In the genomic region with DNA sequence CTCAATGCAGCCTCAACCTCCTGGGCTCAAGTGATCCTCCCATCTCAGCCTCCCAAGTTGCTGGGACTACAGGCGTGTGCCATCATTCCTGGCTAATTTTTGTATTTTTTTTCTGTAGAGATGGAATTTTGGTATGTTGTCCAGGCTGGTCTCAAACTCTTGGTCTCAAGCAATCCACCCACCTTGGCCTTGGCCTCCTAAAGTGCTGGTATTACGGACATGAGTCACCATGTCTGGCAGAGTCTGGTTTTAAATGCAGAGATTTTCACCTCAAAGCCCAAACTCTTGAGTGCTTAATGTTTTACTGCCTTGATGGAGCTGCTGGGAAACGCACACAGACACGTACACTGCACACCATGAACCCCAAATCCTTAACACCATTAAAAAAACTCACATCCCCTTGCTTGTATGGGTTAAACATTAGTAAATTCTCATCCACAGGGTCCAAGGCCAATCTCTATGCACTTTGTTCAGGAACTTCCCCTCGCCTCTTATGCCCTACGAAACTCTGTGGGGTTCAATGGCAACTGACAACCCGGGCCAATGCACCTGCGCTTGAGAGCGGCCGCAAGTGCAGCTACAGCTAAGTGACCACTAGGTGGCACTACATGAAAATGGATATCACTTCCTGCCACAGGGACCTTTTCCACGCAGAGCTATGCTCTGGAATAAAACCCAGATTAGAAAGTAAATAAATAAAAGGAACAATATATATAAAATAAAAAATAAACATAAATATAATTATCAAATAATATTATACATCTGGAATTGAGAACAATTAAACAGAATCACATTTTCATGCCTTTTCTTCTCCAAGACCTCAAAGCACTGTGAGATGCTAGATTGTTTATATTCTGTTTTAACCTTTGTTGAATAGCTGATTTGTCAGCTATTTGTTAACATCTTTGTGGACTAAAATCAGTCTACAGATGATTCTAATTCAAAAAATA, we compare ENCODE assay signal across 8 cellular contexts.
DNase-seq lines count a peak whose midpoint lies in the region; ATAC-seq and TF ChIP-seq lines count a peak whose summit lies in the region.

No MANE protein-coding gene starts in this region.

- H3K4me1 ChIP-seq in left lung: peaks cover 0 to 6% of the 10 kb centered on the region in 2 donors

- H3K4me3 ChIP-seq in AG09309 (ENCODE audit: control insufficient read depth, low read depth, low read length) (no peak overlapping the region), left lung (no peak overlapping the region)

- H3K27ac ChIP-seq in left lung: no peak overlapping the region

- no peaks in the 10 kb centered on the region for H3K27me3 ChIP-seq in left lung

- no peaks in the 10 kb centered on the region for H3K36me3 ChIP-seq in left lung

- DNase-seq in AG09309 (ENCODE audit: low read depth) (peak; percentile 39), NCI-H2171 (lab: John Stamatoyannopoulos, UW) (peak; percentile 36), cerebellar nuclear complex (lab: John Stamatoyannopoulos, UW) (peak; percentile 14 to 46), left lung (peak; percentile 54 to 85)
- DNase-seq in stimulated activated CD4-positive, alpha-beta T cell treated with anti-CD3 and anti-CD28 coated beads, TNF-alpha, amount 100 ng/mL, for 24 hours (ENCODE audit: low read depth in 3 of 3): peak; percentile 33 to 58 (median 46)

- TF ChIP-seq CTCF in AG09309 (IDR thresholded peaks at IDR 0.05; ENCODE audit: control insufficient read depth, insufficient read depth, low read depth, low read length, missing control alignments) (peak; percentile 83), left lung (IDR thresholded peaks at IDR 0.05) (peak; percentile 94 to 97)

- ATAC-seq in GM18858 (IDR thresholded peaks at IDR 0.05; ENCODE audit: unreplicated experiment) (peak; percentile 96), HG03060 (IDR thresholded peaks at IDR 0.05; ENCODE audit: low read depth, unreplicated experiment) (peak; percentile 86), left lung (peak; percentile 93)
- ATAC-seq in activated CD4-positive, CD25-positive, alpha-beta regulatory T cell treated with anti-CD3 and anti-CD28 coated beads, Interleukin-2, amount 50 U/mL, for 24 hours: peak; percentile 85 to 91

- no peaks in the 10 kb centered on the region for H3K9me3 ChIP-seq in left lung

- intact Hi-C loops in left lung (cut with DNase I): no loop called here
